1 cellular context compared by ENCODE assay signal in the genomic region with DNA sequence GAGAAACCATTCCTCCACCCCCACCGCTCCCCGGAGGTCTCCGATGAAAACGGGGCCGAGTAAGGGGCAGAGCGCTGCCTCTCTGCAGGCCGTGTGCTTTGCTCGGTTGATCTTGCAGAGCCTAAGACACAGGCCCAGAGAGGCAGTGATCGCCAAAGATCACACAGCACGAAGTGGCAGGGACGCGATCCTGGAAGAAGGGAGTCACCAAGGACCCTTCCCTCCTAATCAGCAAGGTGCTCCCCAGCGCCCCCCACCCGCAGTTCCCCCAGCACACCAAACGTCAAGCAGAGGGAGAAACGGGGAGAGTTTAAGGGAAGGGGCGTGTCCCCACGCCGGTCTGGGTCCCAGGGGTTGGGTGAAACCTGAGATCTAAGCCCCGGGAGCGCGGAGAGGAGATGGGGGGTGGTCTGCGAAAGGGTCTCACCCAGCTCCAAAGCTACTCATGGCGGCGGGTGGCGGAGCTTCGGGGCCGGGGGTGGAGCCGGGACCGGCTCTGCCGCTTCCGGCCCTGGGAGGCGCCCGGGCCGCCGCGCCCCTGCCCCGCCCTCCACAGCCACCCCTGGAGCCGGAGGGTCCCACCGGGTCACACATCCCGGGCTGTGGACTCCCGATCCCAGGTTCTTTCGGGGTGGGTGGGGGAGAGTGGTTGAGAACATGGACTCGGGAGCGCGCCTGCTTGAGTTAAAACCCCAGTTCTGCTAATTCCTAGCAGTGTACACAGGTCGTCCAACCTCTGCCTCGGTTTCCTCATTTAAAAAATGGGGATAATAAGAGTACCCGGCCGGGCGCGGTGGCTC.
TF ChIP-seq lines count a peak whose summit lies in the region.

A gene with protein sequence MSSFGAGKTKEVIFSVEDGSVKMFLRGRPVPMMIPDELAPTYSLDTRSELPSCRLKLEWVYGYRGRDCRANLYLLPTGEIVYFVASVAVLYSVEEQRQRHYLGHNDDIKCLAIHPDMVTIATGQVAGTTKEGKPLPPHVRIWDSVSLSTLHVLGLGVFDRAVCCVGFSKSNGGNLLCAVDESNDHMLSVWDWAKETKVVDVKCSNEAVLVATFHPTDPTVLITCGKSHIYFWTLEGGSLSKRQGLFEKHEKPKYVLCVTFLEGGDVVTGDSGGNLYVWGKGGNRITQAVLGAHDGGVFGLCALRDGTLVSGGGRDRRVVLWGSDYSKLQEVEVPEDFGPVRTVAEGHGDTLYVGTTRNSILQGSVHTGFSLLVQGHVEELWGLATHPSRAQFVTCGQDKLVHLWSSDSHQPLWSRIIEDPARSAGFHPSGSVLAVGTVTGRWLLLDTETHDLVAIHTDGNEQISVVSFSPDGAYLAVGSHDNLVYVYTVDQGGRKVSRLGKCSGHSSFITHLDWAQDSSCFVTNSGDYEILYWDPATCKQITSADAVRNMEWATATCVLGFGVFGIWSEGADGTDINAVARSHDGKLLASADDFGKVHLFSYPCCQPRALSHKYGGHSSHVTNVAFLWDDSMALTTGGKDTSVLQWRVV (minus strand): TSS at position 468 of the 800 bp plus-strand sequence. CDS start 21 bp downstream, at position 447.

TF ChIP-seq in K562, 482 proteins besides CTCF, POLR2A, EP300 and RAD21 (continued from another document and continues in another):
- TF ChIP-seq, protein P1, sequence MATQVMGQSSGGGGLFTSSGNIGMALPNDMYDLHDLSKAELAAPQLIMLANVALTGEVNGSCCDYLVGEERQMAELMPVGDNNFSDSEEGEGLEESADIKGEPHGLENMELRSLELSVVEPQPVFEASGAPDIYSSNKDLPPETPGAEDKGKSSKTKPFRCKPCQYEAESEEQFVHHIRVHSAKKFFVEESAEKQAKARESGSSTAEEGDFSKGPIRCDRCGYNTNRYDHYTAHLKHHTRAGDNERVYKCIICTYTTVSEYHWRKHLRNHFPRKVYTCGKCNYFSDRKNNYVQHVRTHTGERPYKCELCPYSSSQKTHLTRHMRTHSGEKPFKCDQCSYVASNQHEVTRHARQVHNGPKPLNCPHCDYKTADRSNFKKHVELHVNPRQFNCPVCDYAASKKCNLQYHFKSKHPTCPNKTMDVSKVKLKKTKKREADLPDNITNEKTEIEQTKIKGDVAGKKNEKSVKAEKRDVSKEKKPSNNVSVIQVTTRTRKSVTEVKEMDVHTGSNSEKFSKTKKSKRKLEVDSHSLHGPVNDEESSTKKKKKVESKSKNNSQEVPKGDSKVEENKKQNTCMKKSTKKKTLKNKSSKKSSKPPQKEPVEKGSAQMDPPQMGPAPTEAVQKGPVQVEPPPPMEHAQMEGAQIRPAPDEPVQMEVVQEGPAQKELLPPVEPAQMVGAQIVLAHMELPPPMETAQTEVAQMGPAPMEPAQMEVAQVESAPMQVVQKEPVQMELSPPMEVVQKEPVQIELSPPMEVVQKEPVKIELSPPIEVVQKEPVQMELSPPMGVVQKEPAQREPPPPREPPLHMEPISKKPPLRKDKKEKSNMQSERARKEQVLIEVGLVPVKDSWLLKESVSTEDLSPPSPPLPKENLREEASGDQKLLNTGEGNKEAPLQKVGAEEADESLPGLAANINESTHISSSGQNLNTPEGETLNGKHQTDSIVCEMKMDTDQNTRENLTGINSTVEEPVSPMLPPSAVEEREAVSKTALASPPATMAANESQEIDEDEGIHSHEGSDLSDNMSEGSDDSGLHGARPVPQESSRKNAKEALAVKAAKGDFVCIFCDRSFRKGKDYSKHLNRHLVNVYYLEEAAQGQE (CRISPR knock-in tag; IDR thresholded peaks at IDR 0.05; ENCODE audit: low read depth): no peak
- no peak for TF ChIP-seq SRF (CRISPR knock-in tag; IDR thresholded peaks at IDR 0.05)
- no peak for TF ChIP-seq TCFL5 (CRISPR knock-in tag; conservative IDR thresholded peaks at IDR 0.05)
- TF ChIP-seq, protein P2, sequence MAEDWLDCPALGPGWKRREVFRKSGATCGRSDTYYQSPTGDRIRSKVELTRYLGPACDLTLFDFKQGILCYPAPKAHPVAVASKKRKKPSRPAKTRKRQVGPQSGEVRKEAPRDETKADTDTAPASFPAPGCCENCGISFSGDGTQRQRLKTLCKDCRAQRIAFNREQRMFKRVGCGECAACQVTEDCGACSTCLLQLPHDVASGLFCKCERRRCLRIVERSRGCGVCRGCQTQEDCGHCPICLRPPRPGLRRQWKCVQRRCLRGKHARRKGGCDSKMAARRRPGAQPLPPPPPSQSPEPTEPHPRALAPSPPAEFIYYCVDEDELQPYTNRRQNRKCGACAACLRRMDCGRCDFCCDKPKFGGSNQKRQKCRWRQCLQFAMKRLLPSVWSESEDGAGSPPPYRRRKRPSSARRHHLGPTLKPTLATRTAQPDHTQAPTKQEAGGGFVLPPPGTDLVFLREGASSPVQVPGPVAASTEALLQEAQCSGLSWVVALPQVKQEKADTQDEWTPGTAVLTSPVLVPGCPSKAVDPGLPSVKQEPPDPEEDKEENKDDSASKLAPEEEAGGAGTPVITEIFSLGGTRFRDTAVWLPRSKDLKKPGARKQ (CRISPR knock-in tag; IDR thresholded peaks at IDR 0.05): no peak
- no peak; the same call in 1 of the 2 replicates for TF ChIP-seq NBN (IDR thresholded peaks at IDR 0.05; ENCODE audit: low read depth)
- TF ChIP-seq FOXK1 (CRISPR knock-in tag; IDR thresholded peaks at IDR 0.05; ENCODE audit: borderline replicate concordance): no peak
- 0 out of 2 replicates have a peak, but pooled peaks have one; percentile 50 for TF ChIP-seq NR1H2 (CRISPR knock-in tag; IDR thresholded peaks at IDR 0.05)
- no peak for TF ChIP-seq NFRKB (IDR thresholded peaks at IDR 0.05; ENCODE audit: low read depth)
- TF ChIP-seq, protein P3, sequence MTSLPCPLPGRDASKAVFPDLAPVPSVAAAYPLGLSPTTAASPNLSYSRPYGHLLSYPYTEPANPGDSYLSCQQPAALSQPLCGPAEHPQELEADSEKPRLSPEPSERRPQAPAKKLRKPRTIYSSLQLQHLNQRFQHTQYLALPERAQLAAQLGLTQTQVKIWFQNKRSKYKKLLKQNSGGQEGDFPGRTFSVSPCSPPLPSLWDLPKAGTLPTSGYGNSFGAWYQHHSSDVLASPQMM (CRISPR knock-in tag; IDR thresholded peaks at IDR 0.05): no peak
- TF ChIP-seq, protein P4, sequence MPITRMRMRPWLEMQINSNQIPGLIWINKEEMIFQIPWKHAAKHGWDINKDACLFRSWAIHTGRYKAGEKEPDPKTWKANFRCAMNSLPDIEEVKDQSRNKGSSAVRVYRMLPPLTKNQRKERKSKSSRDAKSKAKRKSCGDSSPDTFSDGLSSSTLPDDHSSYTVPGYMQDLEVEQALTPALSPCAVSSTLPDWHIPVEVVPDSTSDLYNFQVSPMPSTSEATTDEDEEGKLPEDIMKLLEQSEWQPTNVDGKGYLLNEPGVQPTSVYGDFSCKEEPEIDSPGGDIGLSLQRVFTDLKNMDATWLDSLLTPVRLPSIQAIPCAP (CRISPR knock-in tag; IDR thresholded peaks at IDR 0.05; ENCODE audit: borderline replicate concordance): no peak
- TF ChIP-seq, protein P5, sequence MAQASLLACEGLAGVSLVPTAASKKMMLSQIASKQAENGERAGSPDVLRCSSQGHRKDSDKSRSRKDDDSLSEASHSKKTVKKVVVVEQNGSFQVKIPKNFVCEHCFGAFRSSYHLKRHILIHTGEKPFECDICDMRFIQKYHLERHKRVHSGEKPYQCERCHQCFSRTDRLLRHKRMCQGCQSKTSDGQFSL (CRISPR knock-in tag; IDR thresholded peaks at IDR 0.05): peak; percentile 36; the same call in 1 of the 2 replicates
- TF ChIP-seq, protein P5 (tag; IDR thresholded peaks at IDR 0.05): 0 out of 4 replicates have a peak, but pooled peaks of 1 of the 2 experiments have one; percentile 33
- no peak for TF ChIP-seq SMAD2 (IDR thresholded peaks at IDR 0.05; ENCODE audit: low read depth, low read length)
- TF ChIP-seq ZNF561 (CRISPR knock-in tag; conservative IDR thresholded peaks at IDR 0.05): no peak
- peak; percentile 7 for TF ChIP-seq CHD1 (IDR thresholded peaks at IDR 0.05; ENCODE audit: low read length)
- TF ChIP-seq ZC3H4 (CRISPR knock-in tag; IDR thresholded peaks at IDR 0.05; ENCODE audit: borderline replicate concordance): no peak; the same call in 1 of the 2 replicates
- no peak for TF ChIP-seq SIRT6 (IDR thresholded peaks at IDR 0.05; ENCODE audit: low read depth, low read length)
- TF ChIP-seq EHMT2 (IDR thresholded peaks at IDR 0.05): no peak
- no peak for TF ChIP-seq ZNF282 (CRISPR knock-in tag; IDR thresholded peaks at IDR 0.05)
- TF ChIP-seq MAFF (IDR thresholded peaks at IDR 0.05; ENCODE audit: low read length): no peak
- TF ChIP-seq SNIP1 (IDR thresholded peaks at IDR 0.05; ENCODE audit: low read depth): no peak
- no peak for TF ChIP-seq ZNF184 (CRISPR knock-in tag; IDR thresholded peaks at IDR 0.05)
- no peak for TF ChIP-seq ERF (CRISPR knock-in tag; IDR thresholded peaks at IDR 0.05)
- TF ChIP-seq ZNF695 (CRISPR knock-in tag; IDR thresholded peaks at IDR 0.05): no peak
- peak; percentile 47 for TF ChIP-seq TAF1 (IDR thresholded peaks at IDR 0.05; ENCODE audit: control insufficient read depth, extremely low read depth, insufficient read depth, low read length, severe bottlenecking)
- no peak for TF ChIP-seq YBX1 (IDR thresholded peaks at IDR 0.05)
- TF ChIP-seq, protein P6, sequence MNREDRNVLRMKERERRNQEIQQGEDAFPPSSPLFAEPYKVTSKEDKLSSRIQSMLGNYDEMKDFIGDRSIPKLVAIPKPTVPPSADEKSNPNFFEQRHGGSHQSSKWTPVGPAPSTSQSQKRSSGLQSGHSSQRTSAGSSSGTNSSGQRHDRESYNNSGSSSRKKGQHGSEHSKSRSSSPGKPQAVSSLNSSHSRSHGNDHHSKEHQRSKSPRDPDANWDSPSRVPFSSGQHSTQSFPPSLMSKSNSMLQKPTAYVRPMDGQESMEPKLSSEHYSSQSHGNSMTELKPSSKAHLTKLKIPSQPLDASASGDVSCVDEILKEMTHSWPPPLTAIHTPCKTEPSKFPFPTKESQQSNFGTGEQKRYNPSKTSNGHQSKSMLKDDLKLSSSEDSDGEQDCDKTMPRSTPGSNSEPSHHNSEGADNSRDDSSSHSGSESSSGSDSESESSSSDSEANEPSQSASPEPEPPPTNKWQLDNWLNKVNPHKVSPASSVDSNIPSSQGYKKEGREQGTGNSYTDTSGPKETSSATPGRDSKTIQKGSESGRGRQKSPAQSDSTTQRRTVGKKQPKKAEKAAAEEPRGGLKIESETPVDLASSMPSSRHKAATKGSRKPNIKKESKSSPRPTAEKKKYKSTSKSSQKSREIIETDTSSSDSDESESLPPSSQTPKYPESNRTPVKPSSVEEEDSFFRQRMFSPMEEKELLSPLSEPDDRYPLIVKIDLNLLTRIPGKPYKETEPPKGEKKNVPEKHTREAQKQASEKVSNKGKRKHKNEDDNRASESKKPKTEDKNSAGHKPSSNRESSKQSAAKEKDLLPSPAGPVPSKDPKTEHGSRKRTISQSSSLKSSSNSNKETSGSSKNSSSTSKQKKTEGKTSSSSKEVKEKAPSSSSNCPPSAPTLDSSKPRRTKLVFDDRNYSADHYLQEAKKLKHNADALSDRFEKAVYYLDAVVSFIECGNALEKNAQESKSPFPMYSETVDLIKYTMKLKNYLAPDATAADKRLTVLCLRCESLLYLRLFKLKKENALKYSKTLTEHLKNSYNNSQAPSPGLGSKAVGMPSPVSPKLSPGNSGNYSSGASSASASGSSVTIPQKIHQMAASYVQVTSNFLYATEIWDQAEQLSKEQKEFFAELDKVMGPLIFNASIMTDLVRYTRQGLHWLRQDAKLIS (CRISPR knock-in tag; IDR thresholded peaks at IDR 0.05): no peak
- TF ChIP-seq, protein P7, sequence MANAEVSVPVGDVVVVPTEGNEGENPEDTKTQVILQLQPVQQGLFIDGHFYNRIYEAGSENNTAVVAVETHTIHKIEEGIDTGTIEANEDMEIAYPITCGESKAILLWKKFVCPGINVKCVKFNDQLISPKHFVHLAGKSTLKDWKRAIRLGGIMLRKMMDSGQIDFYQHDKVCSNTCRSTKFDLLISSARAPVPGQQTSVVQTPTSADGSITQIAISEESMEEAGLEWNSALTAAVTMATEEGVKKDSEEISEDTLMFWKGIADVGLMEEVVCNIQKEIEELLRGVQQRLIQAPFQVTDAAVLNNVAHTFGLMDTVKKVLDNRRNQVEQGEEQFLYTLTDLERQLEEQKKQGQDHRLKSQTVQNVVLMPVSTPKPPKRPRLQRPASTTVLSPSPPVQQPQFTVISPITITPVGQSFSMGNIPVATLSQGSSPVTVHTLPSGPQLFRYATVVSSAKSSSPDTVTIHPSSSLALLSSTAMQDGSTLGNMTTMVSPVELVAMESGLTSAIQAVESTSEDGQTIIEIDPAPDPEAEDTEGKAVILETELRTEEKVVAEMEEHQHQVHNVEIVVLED (CRISPR knock-in tag; IDR thresholded peaks at IDR 0.05): 0 out of 2 replicates have a peak, but pooled peaks have one; percentile 9
- TF ChIP-seq NFATC3 (IDR thresholded peaks at IDR 0.05): no peak
- 0 out of 2 replicates have a peak, but pooled peaks have one; percentile 56 for TF ChIP-seq MXI1 (IDR thresholded peaks at IDR 0.05; ENCODE audit: low read depth, low read length)
- no peak for TF ChIP-seq NFYB (IDR thresholded peaks at IDR 0.05; ENCODE audit: extremely low read depth, insufficient read length)
- no peak for TF ChIP-seq RFX5 (IDR thresholded peaks at IDR 0.05; ENCODE audit: low read depth, low read length)
- TF ChIP-seq CBFA2T2 (conservative IDR thresholded peaks at IDR 0.05): no peak
- no peak for TF ChIP-seq RBM14 (IDR thresholded peaks at IDR 0.05; ENCODE audit: borderline replicate concordance, insufficient read depth, low read depth, low read length)
- TF ChIP-seq BCOR (IDR thresholded peaks at IDR 0.05): peak; percentile 98
- TF ChIP-seq, protein P8, sequence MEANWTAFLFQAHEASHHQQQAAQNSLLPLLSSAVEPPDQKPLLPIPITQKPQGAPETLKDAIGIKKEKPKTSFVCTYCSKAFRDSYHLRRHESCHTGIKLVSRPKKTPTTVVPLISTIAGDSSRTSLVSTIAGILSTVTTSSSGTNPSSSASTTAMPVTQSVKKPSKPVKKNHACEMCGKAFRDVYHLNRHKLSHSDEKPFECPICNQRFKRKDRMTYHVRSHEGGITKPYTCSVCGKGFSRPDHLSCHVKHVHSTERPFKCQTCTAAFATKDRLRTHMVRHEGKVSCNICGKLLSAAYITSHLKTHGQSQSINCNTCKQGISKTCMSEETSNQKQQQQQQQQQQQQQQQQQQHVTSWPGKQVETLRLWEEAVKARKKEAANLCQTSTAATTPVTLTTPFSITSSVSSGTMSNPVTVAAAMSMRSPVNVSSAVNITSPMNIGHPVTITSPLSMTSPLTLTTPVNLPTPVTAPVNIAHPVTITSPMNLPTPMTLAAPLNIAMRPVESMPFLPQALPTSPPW (CRISPR knock-in tag; IDR thresholded peaks at IDR 0.05): peak; percentile 58
